Comparison of ENCODE assay signal across 11 cellular contexts in the genomic region with DNA sequence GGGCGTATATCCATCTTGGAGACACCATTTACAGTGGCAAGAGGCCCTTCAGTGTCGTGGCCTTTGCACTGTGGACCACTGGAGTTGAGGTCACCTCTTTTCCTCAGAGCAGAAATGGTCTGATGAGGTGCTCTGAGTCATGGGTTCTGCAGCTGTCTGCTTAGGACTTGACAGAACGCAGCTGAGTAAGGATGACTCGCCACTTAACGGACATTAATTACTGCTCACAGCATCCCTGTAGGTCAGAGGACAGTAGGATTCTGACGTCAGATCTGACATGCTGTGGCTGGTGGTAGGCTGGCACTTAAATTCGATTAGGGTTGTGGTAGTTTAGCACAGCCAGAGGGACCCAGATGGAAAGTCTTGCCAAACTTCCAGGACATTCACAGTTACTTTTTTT.
A peak's percentile ranks its signal among the peaks of the same experiment; 100 is the strongest.
DNase-seq lines count a peak whose midpoint lies in the region; ATAC-seq and TF ChIP-seq lines count a peak whose summit lies in the region.
"Had no signal": no experiment of that assay in that cellular context is flagged by ENCODE, and none has a peak within 500 bp of the region (broad histone marks: within the 10 kb centered on the region; RNA-seq: fewer than 3 reads in every experiment).

No MANE protein-coding gene starts in this region.

- peak overlapping the region; percentile 78 for H3K27ac Mint-ChIP-seq in glutamatergic neuron (ENCODE audit: unreplicated experiment)
- H3K27ac Mint-ChIP-seq: activated naive CD8-positive, alpha-beta T cell treated with anti-CD3 and anti-CD28 coated beads, Interleukin-2, amount 10 ng/mL, durations not matched to agents 7 days and 5 days had no signal

- H3K9me3 Mint-ChIP-seq in glutamatergic neuron (ENCODE audit: unreplicated experiment): no peaks in the 10 kb centered on the region

- no peaks in the 10 kb centered on the region for H3K27me3 Mint-ChIP-seq in glutamatergic neuron (ENCODE audit: unreplicated experiment)

- no peak overlapping the region for H3K4me3 Mint-ChIP-seq in glutamatergic neuron (ENCODE audit: unreplicated experiment)
- H3K4me3 Mint-ChIP-seq: activated naive CD8-positive, alpha-beta T cell treated with anti-CD3 and anti-CD28 coated beads, Interleukin-2, amount 10 ng/mL, durations not matched to agents 7 days and 5 days; CD4-positive, CD25-positive, alpha-beta regulatory T cell had no signal

- ATAC-seq in GM18868 (IDR thresholded peaks at IDR 0.05; ENCODE audit: unreplicated experiment) (no peak), HG02763 (IDR thresholded peaks at IDR 0.05; ENCODE audit: unreplicated experiment) (no peak)

- H3K4me1 Mint-ChIP-seq in glutamatergic neuron (ENCODE audit: low read depth, unreplicated experiment): no peaks in the 10 kb centered on the region
- H3K4me1 Mint-ChIP-seq: CD4-positive, CD25-positive, alpha-beta regulatory T cell had no signal

- DNase-seq in ACHN (peak; percentile 63), HK-2 (ENCODE audit: unreplicated experiment) (peak; percentile 10), SW 1271 (lab: John Stamatoyannopoulos, UW) (peak; percentile 33 to 45), glutamatergic neuron (no peak), amygdala (lab: John Stamatoyannopoulos, UW) (no peak), medulla oblongata (ENCODE audit: extremely low spot score) (no peak)
- DNase-seq: activated naive CD8-positive, alpha-beta T cell treated with anti-CD3 and anti-CD28 coated beads, Interleukin-2, amount 10 ng/mL, durations not matched to agents 7 days and 5 days; CD4-positive, CD25-positive, alpha-beta regulatory T cell; NCI-H1436 had no signal

- peaks cover 6% of the 10 kb centered on the region for H3K36me3 Mint-ChIP-seq in glutamatergic neuron (ENCODE audit: unreplicated experiment)
- H3K36me3 Mint-ChIP-seq: activated naive CD8-positive, alpha-beta T cell treated with anti-CD3 and anti-CD28 coated beads, Interleukin-2, amount 10 ng/mL, durations not matched to agents 7 days and 5 days; CD4-positive, CD25-positive, alpha-beta regulatory T cell had no signal

- no peak for TF ChIP-seq CTCF in glutamatergic neuron (IDR thresholded peaks at IDR 0.05; ENCODE audit: partially characterized antibody, unreplicated experiment)

- in situ Hi-C loops in ACHN (cut with HindIII; ENCODE audit: low pct_ligation_motif_present, low pct_unique_long_range_greater_than_20kb, low sequenced_read_pairs): no loop called here

Comparison
In these comparisons a context has a peak if more than half of its experiments do, and no peak if none do; other contexts are left out.
1. DNase-seq: peak in ACHN (single experiment), HK-2 (single experiment) and SW 1271 (2 of 2); none in glutamatergic neuron (single experiment), amygdala (0 of 56) and medulla oblongata (single experiment).